20 cellular contexts compared by ENCODE assay signal in the genomic region with DNA sequence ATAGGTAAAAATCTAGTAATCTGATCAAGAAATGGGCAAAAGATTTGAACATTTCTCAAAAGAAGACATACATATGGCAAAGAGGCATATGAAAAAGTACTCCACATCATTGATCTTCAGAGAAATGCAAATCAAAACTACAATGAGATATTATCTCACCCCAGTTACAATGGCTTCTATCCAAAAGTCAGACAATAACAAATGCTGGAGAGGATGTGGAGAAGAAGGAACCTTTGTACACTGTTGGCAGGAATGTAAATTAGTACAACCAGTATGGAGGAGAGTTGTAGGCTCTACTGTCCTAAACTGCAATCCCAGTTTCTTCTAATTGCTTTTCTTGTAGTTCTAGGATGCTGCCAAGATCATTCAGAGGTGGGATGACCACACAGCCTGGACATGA.
"Had no signal": no experiment of that assay in that cellular context is flagged by ENCODE, and none has a peak within 500 bp of the region (broad histone marks: within the 10 kb centered on the region; RNA-seq: fewer than 3 reads in every experiment).

No MANE protein-coding gene starts in this region.

- H3K4me3 Mint-ChIP-seq: activated CD4-positive, alpha-beta memory T cell treated with anti-CD3 and anti-CD28 coated beads, Interleukin-2, amount 10 ng/mL, durations not matched to agents 7 days and 5 days; activated CD4-positive, alpha-beta T cell treated with anti-CD3 and anti-CD28 coated beads, Interleukin-2, amount 10 ng/mL, durations not matched to agents 24 days and 14 days; activated naive CD4-positive, alpha-beta T cell treated with anti-CD3 and anti-CD28 coated beads, Interleukin-2, amount 10 ng/mL, durations not matched to agents 7 days and 5 days; activated T-cell treated with anti-CD3 and anti-CD28 coated beads, Interleukin-2, amount 50 U/mL, for 72 hours; naive thymus-derived CD8-positive, alpha-beta T cell; neural progenitor cell; stimulated activated naive B cell treated with anti-CD40 and anti-IgM and Interleukin-4, amounts not matched to agents 10 μg/mL and 1 μg/mL and 100 μg/mL, for 72 hours had no signal

- ATAC-seq: activated T-cell treated with anti-CD3 and anti-CD28 coated beads, Interleukin-2, amount 50 U/mL, for 72 hours; gastroesophageal sphincter; heart left ventricle; left colon; naive thymus-derived CD8-positive, alpha-beta T cell; stimulated activated naive B cell treated with anti-CD40 and anti-IgM and Interleukin-4, amounts not matched to agents 10 μg/mL and 1 μg/mL and 100 μg/mL, for 72 hours had no signal

- H3K9me3 ChIP-seq: gastroesophageal sphincter, heart left ventricle, sigmoid colon, testis, uterus had no signal

- H3K36me3 ChIP-seq: gastroesophageal sphincter, heart left ventricle, neural progenitor cell, sigmoid colon, uterus had no signal

- H3K27me3 Mint-ChIP-seq: activated naive CD4-positive, alpha-beta T cell treated with anti-CD3 and anti-CD28 coated beads, Interleukin-2, amount 10 ng/mL, durations not matched to agents 7 days and 5 days had no signal

- H3K4me1 Mint-ChIP-seq: activated CD4-positive, alpha-beta memory T cell treated with anti-CD3 and anti-CD28 coated beads, Interleukin-2, amount 10 ng/mL, durations not matched to agents 7 days and 5 days; activated CD4-positive, alpha-beta T cell treated with anti-CD3 and anti-CD28 coated beads, Interleukin-2, amount 10 ng/mL, durations not matched to agents 24 days and 14 days; activated naive CD4-positive, alpha-beta T cell treated with anti-CD3 and anti-CD28 coated beads, Interleukin-2, amount 10 ng/mL, durations not matched to agents 7 days and 5 days; naive thymus-derived CD8-positive, alpha-beta T cell; neural progenitor cell; stimulated activated naive B cell treated with anti-CD40 and anti-IgM and Interleukin-4, amounts not matched to agents 10 μg/mL and 1 μg/mL and 100 μg/mL, for 72 hours had no signal

- H3K27ac Mint-ChIP-seq: activated CD4-positive, alpha-beta memory T cell treated with anti-CD3 and anti-CD28 coated beads, Interleukin-2, amount 10 ng/mL, durations not matched to agents 7 days and 5 days; activated CD4-positive, alpha-beta T cell treated with anti-CD3 and anti-CD28 coated beads, Interleukin-2, amount 10 ng/mL, durations not matched to agents 24 days and 14 days; activated naive CD4-positive, alpha-beta T cell treated with anti-CD3 and anti-CD28 coated beads, Interleukin-2, amount 10 ng/mL, durations not matched to agents 7 days and 5 days; activated T-cell treated with anti-CD3 and anti-CD28 coated beads, Interleukin-2, amount 50 U/mL, for 72 hours; naive thymus-derived CD8-positive, alpha-beta T cell; neural progenitor cell; stimulated activated naive B cell treated with anti-CD40 and anti-IgM and Interleukin-4, amounts not matched to agents 10 μg/mL and 1 μg/mL and 100 μg/mL, for 72 hours had no signal

- DNase-seq: activated CD4-positive, alpha-beta memory T cell treated with anti-CD3 and anti-CD28 coated beads, Interleukin-2, amount 10 ng/mL, durations not matched to agents 7 days and 5 days; activated CD4-positive, alpha-beta T cell treated with anti-CD3 and anti-CD28 coated beads, Interleukin-2, amount 10 ng/mL, durations not matched to agents 24 days and 14 days; activated effector memory CD4-positive, alpha-beta T cell treated with anti-CD3 and anti-CD28 coated beads, Interleukin-2, amount 50 U/mL, for 16 hours; activated naive CD4-positive, alpha-beta T cell treated with anti-CD3 and anti-CD28 coated beads, Interleukin-2, amount 10 ng/mL, durations not matched to agents 7 days and 5 days; activated T-cell treated with anti-CD3 and anti-CD28 coated beads, Interleukin-2, amount 50 U/mL, for 72 hours; amygdala; effector CD8-positive, alpha-beta T cell; heart left ventricle; left colon; naive thymus-derived CD8-positive, alpha-beta T cell; retina; sigmoid colon; stimulated activated CD4-positive, alpha-beta T cell treated with anti-CD3 and anti-CD28 coated beads, Interleukin-2, amount 100 ng/mL, for 48 hours; stimulated activated CD8-positive, alpha-beta memory T cell treated with anti-CD3 and anti-CD28 coated beads, Interleukin-4, amount 100 ng/mL, for 48 hours; stimulated activated naive B cell treated with anti-CD40 and anti-IgM and Interleukin-4, amounts not matched to agents 10 μg/mL and 1 μg/mL and 100 μg/mL, for 72 hours; testis; uterus had no signal

- H3K27me3 ChIP-seq: gastroesophageal sphincter, heart left ventricle, neural progenitor cell, sigmoid colon, testis, uterus had no signal

- H3K36me3 Mint-ChIP-seq: activated naive CD4-positive, alpha-beta T cell treated with anti-CD3 and anti-CD28 coated beads, Interleukin-2, amount 10 ng/mL, durations not matched to agents 7 days and 5 days; naive thymus-derived CD8-positive, alpha-beta T cell; stimulated activated naive B cell treated with anti-CD40 and anti-IgM and Interleukin-4, amounts not matched to agents 10 μg/mL and 1 μg/mL and 100 μg/mL, for 72 hours had no signal

- H3K9me3 Mint-ChIP-seq: activated CD4-positive, alpha-beta memory T cell treated with anti-CD3 and anti-CD28 coated beads, Interleukin-2, amount 10 ng/mL, durations not matched to agents 7 days and 5 days; activated CD4-positive, alpha-beta T cell treated with anti-CD3 and anti-CD28 coated beads, Interleukin-2, amount 10 ng/mL, durations not matched to agents 24 days and 14 days; activated naive CD4-positive, alpha-beta T cell treated with anti-CD3 and anti-CD28 coated beads, Interleukin-2, amount 10 ng/mL, durations not matched to agents 7 days and 5 days; stimulated activated naive B cell treated with anti-CD40 and anti-IgM and Interleukin-4, amounts not matched to agents 10 μg/mL and 1 μg/mL and 100 μg/mL, for 72 hours had no signal

- H3K4me1 ChIP-seq: gastroesophageal sphincter, heart left ventricle, neural progenitor cell, sigmoid colon, testis, uterus had no signal

- H3K4me3 ChIP-seq: gastroesophageal sphincter, heart left ventricle, neural progenitor cell, sigmoid colon, smooth muscle cell, testis, uterus had no signal
